8 cellular contexts compared by ENCODE assay signal in the genomic region with DNA sequence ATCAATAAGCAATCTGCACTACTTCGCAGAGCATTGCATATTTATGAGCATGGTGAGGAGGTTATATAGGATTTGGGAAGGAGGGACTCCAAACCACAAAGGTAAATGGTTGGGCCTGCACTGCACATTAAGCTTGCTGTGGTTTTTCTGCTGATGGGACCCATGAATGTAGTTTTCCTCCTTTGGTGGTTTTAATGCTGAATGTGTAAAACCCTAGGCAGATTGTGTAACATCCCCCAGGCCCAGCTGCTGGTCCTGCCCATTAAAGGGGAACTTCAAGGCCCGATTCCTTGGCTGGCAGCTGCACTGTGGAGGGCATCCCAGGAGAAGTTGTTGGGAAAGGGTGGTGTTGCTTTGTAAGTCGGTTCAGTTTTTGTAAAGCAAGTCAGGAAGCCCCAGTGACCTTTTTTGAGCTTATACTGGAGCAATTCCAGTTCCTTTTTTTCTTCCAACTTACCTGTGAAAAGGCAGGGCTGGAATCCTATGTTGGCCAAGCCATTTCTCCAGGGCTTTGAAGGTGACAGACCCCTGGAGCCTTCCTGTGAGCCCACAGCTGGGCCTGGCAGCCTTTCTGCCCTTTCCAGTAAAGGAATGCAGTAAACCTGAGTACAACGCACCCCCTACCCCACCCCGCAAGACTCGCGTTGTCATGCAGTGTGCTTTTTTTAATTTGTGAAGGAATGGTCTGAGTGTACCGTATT. TPM values are rescaled to one million over a fixed set of nuclear protein-coding genes. Genes with fewer than 3 reads are reported as not detected.
A peak's percentile ranks its signal among the peaks of the same experiment; 100 is the strongest.
DNase-seq lines count a peak whose midpoint lies in the region; ATAC-seq and TF ChIP-seq lines count a peak whose summit lies in the region.

No MANE protein-coding gene starts in this region.

- peaks cover 18% of the 10 kb centered on the region for H3K4me1 Mint-ChIP-seq in activated CD4-positive, alpha-beta T cell treated with anti-CD3 and anti-CD28 coated beads, Interleukin-2, amount 10 ng/mL, durations not matched to agents 7 days and 5 days

- H3K36me3 Mint-ChIP-seq in activated CD4-positive, alpha-beta T cell treated with anti-CD3 and anti-CD28 coated beads, Interleukin-2, amount 10 ng/mL, durations not matched to agents 7 days and 5 days (ENCODE audit: low read depth) = no peaks in the 10 kb centered on the region

- H3K4me3 ChIP-seq in BE2C (ENCODE audit: low read depth, low read length) (peak overlapping the region; percentile 70), RWPE2 (ENCODE audit: severe bottlenecking) (peak overlapping the region; percentile 50), osteoblast (ENCODE audit: insufficient read depth, low read length) (peak overlapping the region; percentile 95)

- H3K27ac ChIP-seq in RWPE2 (ENCODE audit: poor library complexity, severe bottlenecking) (peak overlapping the region; percentile 97), osteoblast (ENCODE audit: low read depth, low read length) (peak overlapping the region; percentile 90)

- TF ChIP-seq CTCF in BE2C (IDR thresholded peaks at IDR 0.05; ENCODE audit: low read depth, low read length) (no peak), RWPE2 (IDR thresholded peaks at IDR 0.05; ENCODE audit: poor library complexity, severe bottlenecking) (no peak), osteoblast (IDR thresholded peaks at IDR 0.05; ENCODE audit: extremely low read depth, low read depth, low read length) (no peak)

- peak; percentile 19 for ATAC-seq in RWPE2 (ENCODE audit: low read depth)
- no peak for ATAC-seq in GM18511 (IDR thresholded peaks at IDR 0.05; ENCODE audit: unreplicated experiment)

- CTCF ChIA-PET in activated CD4-positive, alpha-beta T cell treated with anti-CD3 and anti-CD28 coated beads, Interleukin-2, amount 10 ng/mL, durations not matched to agents 7 days and 5 days (lab: Charles Lee) = no interaction called here

- H3K27me3 Mint-ChIP-seq in activated CD4-positive, alpha-beta T cell treated with anti-CD3 and anti-CD28 coated beads, Interleukin-2, amount 10 ng/mL, durations not matched to agents 7 days and 5 days = peaks cover 4% of the 10 kb centered on the region

- peaks cover 8% of the 10 kb centered on the region for H4K20me1 ChIP-seq in osteoblast (ENCODE audit: insufficient read depth, low read length)

- H2AFZ ChIP-seq in osteoblast (ENCODE audit: low read length) = peak overlapping the region; percentile 69

- H3K4me1 ChIP-seq in BE2C = no peaks in the 10 kb centered on the region
- H3K4me1 ChIP-seq in RWPE2 (ENCODE audit: insufficient read depth, poor library complexity, severe bottlenecking) = peaks cover 31% of the 10 kb centered on the region
- H3K4me1 ChIP-seq in osteoblast (ENCODE audit: insufficient read depth, low read length) = peaks cover 43% of the 10 kb centered on the region

- POLR2A ChIA-PET in activated CD4-positive, alpha-beta T cell treated with anti-CD3 and anti-CD28 coated beads, Interleukin-2, amount 10 ng/mL, durations not matched to agents 7 days and 5 days (lab: Charles Lee) = no interaction called here

- H3K4me3 Mint-ChIP-seq in activated CD4-positive, alpha-beta T cell treated with anti-CD3 and anti-CD28 coated beads, Interleukin-2, amount 10 ng/mL, durations not matched to agents 7 days and 5 days = no peak overlapping the region

- peak overlapping the region; percentile 97 for H3K4me2 ChIP-seq in osteoblast (ENCODE audit: insufficient read depth, low read length)

- H3K79me2 ChIP-seq in osteoblast (ENCODE audit: insufficient read depth, low read length) = peaks cover 35% of the 10 kb centered on the region

- no peak for DNase-seq in BE2C
- DNase-seq in RWPE2 (ENCODE audit: low spot score) = no peak
- peak; percentile 91 for DNase-seq in fibroblast of the conjunctiva (ENCODE audit: low read depth)
- DNase-seq in osteoblast (ENCODE audit: insufficient read length, low spot score, missing footprints) = peak; percentile 79
- DNase-seq in NCI-H748 treated with DMSO at 0.1 percent for 48 hours (lab: John Stamatoyannopoulos, UW) = no peak
- no peak for DNase-seq in activated CD4-positive, alpha-beta T cell treated with anti-CD3 and anti-CD28 coated beads, Interleukin-2, amount 10 ng/mL, durations not matched to agents 7 days and 5 days
- no peak for DNase-seq in activated CD4-positive, CD25-positive, alpha-beta regulatory T cell (lab: John Stamatoyannopoulos, UW)

- H3K9me3 Mint-ChIP-seq in activated CD4-positive, alpha-beta T cell treated with anti-CD3 and anti-CD28 coated beads, Interleukin-2, amount 10 ng/mL, durations not matched to agents 7 days and 5 days = no peaks in the 10 kb centered on the region

- H3K27me3 ChIP-seq in BE2C = no peaks in the 10 kb centered on the region
- no peaks in the 10 kb centered on the region for H3K27me3 ChIP-seq in RWPE2 (ENCODE audit: insufficient read depth, poor library complexity, severe bottlenecking)
- H3K27me3 ChIP-seq in osteoblast (ENCODE audit: insufficient read depth, low read length) = no peaks in the 10 kb centered on the region

- no peak overlapping the region for H3K27ac Mint-ChIP-seq in activated CD4-positive, alpha-beta T cell treated with anti-CD3 and anti-CD28 coated beads, Interleukin-2, amount 10 ng/mL, durations not matched to agents 7 days and 5 days

- H3K36me3 ChIP-seq in BE2C (no peaks in the 10 kb centered on the region), RWPE2 (ENCODE audit: low read depth) (peaks cover 35% of the 10 kb centered on the region), osteoblast (ENCODE audit: insufficient read depth, low read length) (no peaks in the 10 kb centered on the region)

- H3K9me3 ChIP-seq in BE2C (no peaks in the 10 kb centered on the region), RWPE2 (ENCODE audit: severe bottlenecking) (no peaks in the 10 kb centered on the region), osteoblast (ENCODE audit: low read depth, low read length) (no peaks in the 10 kb centered on the region)

RNA-seq across cellular contexts. Expression of gene NAA20, which starts 43.1 kb away (rescaled TPM):
- 99.1 TPM for polyA plus RNA-seq in BE2C (2012; ENCODE audit: insufficient read depth, insufficient read length, low read depth)
- 32.6 and 43.3 TPM in 2 replicates for total RNA-seq in osteoblast
- total RNA-seq in activated CD4-positive, alpha-beta T cell treated with anti-CD3 and anti-CD28 coated beads, Interleukin-2, amount 10 ng/mL, durations not matched to agents 7 days and 5 days = 10 to 100 TPM; 41.0 to 47.2 TPM

Comparison
In these comparisons a context has a peak if more than half of its experiments do, and no peak if none do; other contexts are left out.
1. DNase-seq: peak in fibroblast of the conjunctiva (single experiment) and osteoblast (single experiment); none in BE2C (single experiment), RWPE2 (single experiment), NCI-H748 treated with DMSO at 0.1 percent for 48 hours (single experiment), activated CD4-positive, alpha-beta T cell treated with anti-CD3 and anti-CD28 coated beads, Interleukin-2, amount 10 ng/mL, durations not matched to agents 7 days and 5 days (single experiment) and activated CD4-positive, CD25-positive, alpha-beta regulatory T cell (0 of 4).
2. Peak in every context shown above with its lines, with median percentiles within 50 percentile points of each other: H3K4me3 ChIP-seq.